8 cellular contexts compared by ENCODE assay signal in genomic region chr19:4064551-4065260, GRCh38. TPM values are rescaled to one million over a fixed set of nuclear protein-coding genes. Genes with fewer than 3 reads are reported as not detected.
DNase-seq lines count a peak whose midpoint lies in the region; ATAC-seq, FAIRE-seq and TF ChIP-seq lines count a peak whose summit lies in the region.

No MANE protein-coding gene starts in this region.

- no peak overlapping the region for H2AFZ ChIP-seq in astrocyte (ENCODE audit: low read depth, low read length)
- H2AFZ ChIP-seq in hepatocyte, result no peak overlapping the region

- no peaks in the 10 kb centered on the region for H3K27me3 Mint-ChIP-seq in astrocyte (ENCODE audit: low read depth, unreplicated experiment)

- peak overlapping the region; percentile 87 for H3K9ac ChIP-seq in astrocyte (ENCODE audit: low read length)

- FAIRE-seq in astrocyte (lab: Jason Lieb, UNC), result no peak

- peak; percentile 1 for ATAC-seq in GM19372 (IDR thresholded peaks at IDR 0.05; ENCODE audit: low read depth, unreplicated experiment)
- ATAC-seq in HG03378 (IDR thresholded peaks at IDR 0.05; ENCODE audit: unreplicated experiment), result no peak

- H3K9me3 ChIP-seq in astrocyte (ENCODE audit: insufficient read depth, low read depth, low read length) (no peaks in the 10 kb centered on the region), hepatocyte (ENCODE audit: low read depth) (no peaks in the 10 kb centered on the region)

- peaks cover 49% of the 10 kb centered on the region for H4K20me1 ChIP-seq in astrocyte (ENCODE audit: insufficient read depth, low read length)
- H4K20me1 ChIP-seq in hepatocyte (ENCODE audit: insufficient read depth, poor library complexity, severe bottlenecking), result peaks cover 53% of the 10 kb centered on the region

- DNase-seq in AG09309 (ENCODE audit: low read depth), result no peak
- DNase-seq in OCI-M1 (lab: John Stamatoyannopoulos, UW), result peak; percentile 22
- no peak for DNase-seq in astrocyte (ENCODE audit: low read depth)
- DNase-seq in hepatocyte (ENCODE audit: low spot score), result peak; percentile 75
- DNase-seq in retina, result peak; percentile 38
- no peak for DNase-seq in NCI-H187 (lab: John Stamatoyannopoulos, UW)

- H3K27ac ChIP-seq in astrocyte (ENCODE audit: low read depth, low read length) (peak overlapping the region; percentile 75), hepatocyte (peak overlapping the region; percentile 98)

- no peaks in the 10 kb centered on the region for H3K9me2 ChIP-seq in hepatocyte (replicated peaks; ENCODE audit: insufficient read depth)

- peaks cover 54% of the 10 kb centered on the region for H3K79me2 ChIP-seq in astrocyte (ENCODE audit: insufficient read depth, low read length)
- peaks cover 57% of the 10 kb centered on the region for H3K79me2 ChIP-seq in hepatocyte

- H3K4me1 ChIP-seq in astrocyte (ENCODE audit: insufficient read depth, low read length) (peaks cover 27% of the 10 kb centered on the region), hepatocyte (ENCODE audit: insufficient read depth) (peaks cover 43% of the 10 kb centered on the region)

- WGBS in hepatocyte (ENCODE audit: low lambda C conversion rate, missing lambda C conversion rate), result 3% methylated on average over 33 of the region's 56 CpGs

- no peaks in the 10 kb centered on the region for H3K9me3 Mint-ChIP-seq in astrocyte (ENCODE audit: unreplicated experiment)

- TF ChIP-seq CTCF in AG09309 (IDR thresholded peaks at IDR 0.05; ENCODE audit: control insufficient read depth, insufficient read depth, low read depth, low read length, missing control alignments), result no peak
- TF ChIP-seq CTCF in astrocyte (IDR thresholded peaks at IDR 0.05; ENCODE audit: insufficient read depth, low read depth, low read length), result no peak
- no peak for TF ChIP-seq CTCF in hepatocyte (IDR thresholded peaks at IDR 0.05; ENCODE audit: poor library complexity)

- H3K4me2 ChIP-seq in astrocyte (ENCODE audit: low read length) (peak overlapping the region; percentile 97), hepatocyte (peak overlapping the region; percentile 98)

- no peaks in the 10 kb centered on the region for H3K36me3 ChIP-seq in astrocyte (ENCODE audit: insufficient read depth, low read length)
- H3K36me3 ChIP-seq in hepatocyte (replicated peaks; ENCODE audit: insufficient read depth, low read depth), result no peaks in the 10 kb centered on the region

- no peak overlapping the region for H3K27ac Mint-ChIP-seq in astrocyte (ENCODE audit: unreplicated experiment)

- H3K4me3 ChIP-seq in AG09309 (ENCODE audit: control insufficient read depth, low read depth, low read length) (peak overlapping the region; percentile 62), astrocyte (ENCODE audit: insufficient read depth, low read depth, low read length) (peak overlapping the region; percentile 70), hepatocyte (peak overlapping the region; percentile 93)

- H3K4me1 Mint-ChIP-seq in astrocyte (ENCODE audit: low read depth, unreplicated experiment), result peaks cover 7% of the 10 kb centered on the region

- H3K36me3 Mint-ChIP-seq in astrocyte (ENCODE audit: low read depth, unreplicated experiment), result no peaks in the 10 kb centered on the region

- H3K27me3 ChIP-seq in astrocyte (ENCODE audit: insufficient read depth, low read length) (no peaks in the 10 kb centered on the region), hepatocyte (no peaks in the 10 kb centered on the region)

- peak overlapping the region; percentile 14 for H3K4me3 Mint-ChIP-seq in astrocyte (ENCODE audit: unreplicated experiment)

RNA-seq across cellular contexts. Expression of gene ZBTB7A, which starts 2.0 kb away (rescaled TPM):
- total RNA-seq in astrocyte (24.3 and 26.9 TPM in 2 replicates), hepatocyte (19.2 and 23.3 TPM in 2 replicates)
- 46.1 and 46.2 TPM in 2 replicates for polyA plus RNA-seq in hepatocyte

RNA-seq across cellular contexts. Expression of gene PIAS4, which starts 57.2 kb away (rescaled TPM):
- total RNA-seq in astrocyte, result 26.0 and 26.4 TPM in 2 replicates
- 16.7 and 18.1 TPM in 2 replicates for total RNA-seq in hepatocyte
- 8.3 and 15.0 TPM in 2 replicates for polyA plus RNA-seq in hepatocyte

RNA-seq across cellular contexts. Expression of gene MAP2K2, which starts 59.2 kb away (rescaled TPM):
- total RNA-seq in astrocyte, result 184 and 190 TPM in 2 replicates
- total RNA-seq in hepatocyte, result 133 and 135 TPM in 2 replicates
- 188 and 196 TPM in 2 replicates for polyA plus RNA-seq in hepatocyte

Comparison
In these comparisons a context has a peak if more than half of its experiments do, and no peak if none do; other contexts are left out.
1. DNase-seq: peak in OCI-M1 (single experiment), hepatocyte (single experiment) and retina (single experiment); none in AG09309 (single experiment), astrocyte (single experiment) and NCI-H187 (0 of 2).
2. Peak in every context shown above with its lines, with median percentiles within 50 percentile points of each other: H3K4me3 ChIP-seq.